In genomic region chr6:114714836-114715507, GRCh38 we compare ENCODE assay signal across 18 cellular contexts.
A peak's percentile ranks its signal among the peaks of the same experiment; 100 is the strongest.
DNase-seq lines count a peak whose midpoint lies in the region; ATAC-seq, FAIRE-seq and TF ChIP-seq lines count a peak whose summit lies in the region.
"Had no signal": no experiment of that assay in that cellular context is flagged by ENCODE, and none has a peak within 500 bp of the region (broad histone marks: within the 10 kb centered on the region; RNA-seq: fewer than 3 reads in every experiment).

No MANE protein-coding gene starts in this region.

- H3K4me1 ChIP-seq in upper lobe of left lung: no peaks in the 10 kb centered on the region

- ATAC-seq in GM19025 (IDR thresholded peaks at IDR 0.05; ENCODE audit: low read depth, unreplicated experiment): peak; percentile 59
- peak; percentile 61 for ATAC-seq in GM21723 (IDR thresholded peaks at IDR 0.05; ENCODE audit: unreplicated experiment)
- peak; percentile 25 for ATAC-seq in HG03175 (IDR thresholded peaks at IDR 0.05; ENCODE audit: unreplicated experiment)
- no peak for ATAC-seq in upper lobe of left lung (ENCODE audit: low FRiP score in 2 of 2)
- no peak for ATAC-seq in left lobe of liver
- ATAC-seq: PC-3, T-cell had no signal

- no peak for TF ChIP-seq POLR2A in upper lobe of left lung (IDR thresholded peaks at IDR 0.05)

- no peaks in the 10 kb centered on the region for H3K36me3 ChIP-seq in upper lobe of left lung

- H3K27me3 ChIP-seq in upper lobe of left lung: no peaks in the 10 kb centered on the region

- TF ChIP-seq CTCF in upper lobe of left lung (IDR thresholded peaks at IDR 0.05): no peak

- DNase-seq in urothelium cell line (ENCODE audit: low spot score) (no peak), upper lobe of left lung (no peak), NCI-H345 (lab: John Stamatoyannopoulos, UW) (no peak), left lobe of liver (ENCODE audit: low spot score) (no peak)
- DNase-seq: amniotic stem cell; CD4-positive, alpha-beta memory T cell; cortex of kidney; GOT3; mammary epithelial cell; MM.1S; NCI-H2171 treated with DMSO at 0.1 percent for 48 hours; PC-3; substantia nigra; T-cell had no signal

- no peak overlapping the region for H3K27ac ChIP-seq in upper lobe of left lung
- H3K27ac ChIP-seq: skin epidermis had no signal

- no peak overlapping the region for H3K4me3 ChIP-seq in upper lobe of left lung
- H3K4me3 ChIP-seq: skin epidermis had no signal

- no peak for TF ChIP-seq EP300 in upper lobe of left lung (IDR thresholded peaks at IDR 0.05)

- no peak for FAIRE-seq in urothelium cell line (lab: Jason Lieb, UNC)

- WGBS in upper lobe of left lung, 2 donors: 69 to 73% methylated on average over 3 of the region's 3 CpGs

- H3K9me3 ChIP-seq in upper lobe of left lung: no peaks in the 10 kb centered on the region

Comparison
In these comparisons a context has a peak if more than half of its experiments do, and no peak if none do; other contexts are left out.
1. ATAC-seq: peak in GM19025 (single experiment), GM21723 (single experiment) and HG03175 (single experiment); none in upper lobe of left lung (0 of 2) and left lobe of liver (single experiment).